Comparison of ENCODE assay signal across 14 cellular contexts in genomic region chr10:79540930-79541329, GRCh38. TPM values are rescaled to one million over a fixed set of nuclear protein-coding genes. Genes with fewer than 3 reads are reported as not detected.
ATAC-seq lines count a peak whose summit lies in the region.
"Not testable (repeated sequence)": the region's sequence is repeated elsewhere in the genome, so short reads cannot be mapped to it uniquely, and the experiment has no call there.
"Had no signal": no experiment of that assay in that cellular context is flagged by ENCODE, and none has a peak within 500 bp of the region (broad histone marks: within the 10 kb centered on the region; RNA-seq: fewer than 3 reads in every experiment).

No MANE protein-coding gene starts in this region.

- not testable (repeated sequence) for H3K9me3 Mint-ChIP-seq in activated T-helper 17 cell treated with anti-CD3 and anti-CD28 coated beads, Interleukin-2, amount 50 U/mL, for 72 hours

- not testable (repeated sequence) for H3K36me3 Mint-ChIP-seq in activated T-helper 17 cell treated with anti-CD3 and anti-CD28 coated beads, Interleukin-2, amount 50 U/mL, for 72 hours (ENCODE audit: low read depth)

- not testable (repeated sequence) for H3K27ac Mint-ChIP-seq in activated T-helper 17 cell treated with anti-CD3 and anti-CD28 coated beads, Interleukin-2, amount 50 U/mL, for 72 hours

- not testable (repeated sequence) for H3K27me3 Mint-ChIP-seq in activated T-helper 17 cell treated with anti-CD3 and anti-CD28 coated beads, Interleukin-2, amount 50 U/mL, for 72 hours

- not testable (repeated sequence) for H3K4me3 Mint-ChIP-seq in activated T-helper 17 cell treated with anti-CD3 and anti-CD28 coated beads, Interleukin-2, amount 50 U/mL, for 72 hours

- ATAC-seq in GM18519 (IDR thresholded peaks at IDR 0.05; ENCODE audit: low FRiP score, unreplicated experiment) (peak; percentile 95), GM19372 (IDR thresholded peaks at IDR 0.05; ENCODE audit: low read depth, unreplicated experiment) (peak; percentile 76), GM21529 (IDR thresholded peaks at IDR 0.05; ENCODE audit: unreplicated experiment) (peak; percentile 95), HG02763 (IDR thresholded peaks at IDR 0.05; ENCODE audit: unreplicated experiment) (peak; percentile 88), HG03097 (IDR thresholded peaks at IDR 0.05; ENCODE audit: low FRiP score, unreplicated experiment) (peak; percentile 64), HG03469 (IDR thresholded peaks at IDR 0.05; ENCODE audit: unreplicated experiment) (peak; percentile 93)
- ATAC-seq in activated T-helper 17 cell treated with anti-CD3 and anti-CD28 coated beads, Interleukin-2, amount 50 U/mL, for 72 hours (replicated peaks), result peak; percentile 95

- H3K4me1 Mint-ChIP-seq in activated T-helper 17 cell treated with anti-CD3 and anti-CD28 coated beads, Interleukin-2, amount 50 U/mL, for 72 hours, result not testable (repeated sequence)

RNA-seq across cellular contexts. Expression of gene SFTPA2, which starts 19.3 kb away (rescaled TPM):
- total RNA-seq in activated T-helper 17 cell treated with anti-CD3 and anti-CD28 coated beads, Interleukin-2, amount 50 U/mL, for 72 hours, result not detected
- total RNA-seq: activated CD8-positive, alpha-beta T cell treated with anti-CD3 and anti-CD28 coated beads, Interleukin-2, amount 10 ng/mL, durations not matched to agents 7 days and 5 days; activated naive CD8-positive, alpha-beta T cell treated with anti-CD3 and anti-CD28 coated beads for 36 hours; CD4-positive, alpha-beta memory T cell; HT1080; Peyer's patch; SK-MEL-5 had no signal

RNA-seq across cellular contexts. Expression of gene EIF5AL1, which starts 28.6 kb away (rescaled TPM):
- total RNA-seq in activated T-helper 17 cell treated with anti-CD3 and anti-CD28 coated beads, Interleukin-2, amount 50 U/mL, for 72 hours, result under 1 TPM in 1 of 2 donors, not detected in 1; 0.26 TPM
- total RNA-seq: mesothelial cell of epicardium had no signal

Comparison
In these comparisons a context has a peak if more than half of its experiments do, and no peak if none do; other contexts are left out.
1. Peak in every context shown above with its lines: ATAC-seq.